ENCODE assay signal across 21 cellular contexts in the genomic region with DNA sequence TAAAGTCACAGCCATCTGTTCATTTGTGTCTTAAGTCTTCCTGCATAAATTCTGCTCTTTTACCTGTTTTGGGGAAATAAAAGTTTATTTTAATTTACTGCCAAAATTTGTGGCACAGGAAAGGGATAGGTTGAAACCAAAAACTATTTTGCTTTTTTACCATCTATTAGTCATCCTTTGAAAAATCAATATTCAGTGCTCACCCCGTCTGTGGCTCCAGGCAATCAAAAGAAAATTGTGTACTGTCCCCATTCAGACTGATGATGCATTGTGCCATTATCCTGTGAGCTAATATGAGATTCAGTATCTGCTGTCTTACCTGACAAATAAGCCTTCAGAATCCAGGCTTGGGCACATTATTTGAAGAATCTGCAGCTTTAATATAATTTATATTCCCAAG.
A peak's percentile ranks its signal among the peaks of the same experiment; 100 is the strongest.
DNase-seq lines count a peak whose midpoint lies in the region; ATAC-seq, FAIRE-seq and TF ChIP-seq lines count a peak whose summit lies in the region.
"Had no signal": no experiment of that assay in that cellular context is flagged by ENCODE, and none has a peak within 500 bp of the region (broad histone marks: within the 10 kb centered on the region; RNA-seq: fewer than 3 reads in every experiment).

No MANE protein-coding gene starts in this region.

- no peak overlapping the region for H3K4me2 ChIP-seq in HepG2 (ENCODE audit: low read depth, low read length)
- H3K4me2 ChIP-seq: GM23338 had no signal

- WGBS in HepG2 (ENCODE audit: low lambda C conversion rate), result 26% methylated on average over 1 of the region's 1 CpG
- WGBS in right lobe of liver (ENCODE audit: insufficient coverage, low coverage, low lambda C conversion rate, missing lambda C conversion rate), result 0% methylated on average over 1 of the region's 1 CpG

- H3K79me2 ChIP-seq in HepG2 (ENCODE audit: insufficient read depth, low read length), result peaks cover 2% of the 10 kb centered on the region

- peaks cover 7% of the 10 kb centered on the region for H3K36me3 Mint-ChIP-seq in activated T-cell treated with anti-CD3 and anti-CD28 coated beads, Interleukin-2, amount 50 U/mL, for 4 hours (ENCODE audit: insufficient read depth)

- no peak overlapping the region for H3K9ac ChIP-seq in HepG2 (ENCODE audit: insufficient read depth, low read depth, low read length)
- H3K9ac ChIP-seq: BLaER1 treated with 17β-estradiol and CSF1 and Interleukin-3, amounts not matched to agents 10 nM and 100 nM had no signal

- TF ChIP-seq CTCF in HepG2 (CRISPR knock-in tag; IDR thresholded peaks at IDR 0.05) (no peak), right lobe of liver (IDR thresholded peaks at IDR 0.05) (no peak)

- no peak overlapping the region for H3K4me3 Mint-ChIP-seq in activated T-cell treated with anti-CD3 and anti-CD28 coated beads, Interleukin-2, amount 50 U/mL, for 4 hours
- H3K4me3 Mint-ChIP-seq: B cell; CD8-positive, alpha-beta T cell; GM23338 had no signal

- in situ Hi-C loops in HepG2 (cut with HindIII; ENCODE audit: extremely low pct_ligation_motif_present, low pct_unique_long_range_greater_than_20kb), result no loop called here

- intact Hi-C loops in HepG2 (cut with micrococcal nuclease; ENCODE audit: unreplicated experiment), result no loop called here
- intact Hi-C loops in right lobe of liver (cut with DNase I), result no loop called here

- DNase-seq in HepG2 (ENCODE audit: low spot score) (no peak), right lobe of liver (no peak), NCI-H146 treated with DMSO at 0.1 percent for 48 hours (lab: John Stamatoyannopoulos, UW; ENCODE audit: unreplicated experiment) (peak; percentile 51), GM12891 (ENCODE audit: insufficient read length, low spot score) (no peak)
- no peak for DNase-seq in activated naive CD4-positive, alpha-beta T cell treated with Interleukin-2 at 50 U/mL for 16 hours
- no peak for DNase-seq in activated T-cell treated with anti-CD3 and anti-CD28 coated beads, Interleukin-2, amount 50 U/mL, for 4 hours
- DNase-seq: Calu3; CD8-positive, alpha-beta T cell; DMS 273 treated with DMSO at 0.1 percent for 48 hours; DMS53; DND-41; EL; HCEC 1CT; IMR-90 had no signal

- H3K9me3 Mint-ChIP-seq in activated T-cell treated with anti-CD3 and anti-CD28 coated beads, Interleukin-2, amount 50 U/mL, for 4 hours, result no peaks in the 10 kb centered on the region
- H3K9me3 Mint-ChIP-seq: CD8-positive, alpha-beta T cell; GM23338 had no signal

- POLR2A ChIA-PET in HepG2 (lab: Yijun Ruan, JAX), result no interaction called here

- TF ChIP-seq POLR2A in HepG2 (IDR thresholded peaks at IDR 0.05; ENCODE audit: insufficient read depth in 1 of 2, low read depth in 2 of 2, low read length in 2 of 2) (no peak), right lobe of liver (IDR thresholded peaks at IDR 0.05) (no peak), GM12891 (IDR thresholded peaks at IDR 0.05; ENCODE audit: low read depth, low read length) (no peak)

- FAIRE-seq in HepG2 (lab: Jason Lieb, UNC) (no peak), islet of Langerhans (lab: Jason Lieb, UNC) (peak; percentile 75), GM12891 (lab: Jason Lieb, UNC) (no peak)
- FAIRE-seq: GM12878, GM19239, H54 had no signal

- ATAC-seq in HepG2 (no peak), right lobe of liver (no peak)
- ATAC-seq in activated T-cell treated with anti-CD3 and anti-CD28 coated beads, Interleukin-2, amount 50 U/mL, for 4 hours, result no peak
- ATAC-seq: CD8-positive, alpha-beta T cell; GM12878; GM23338 had no signal

- H3K4me1 Mint-ChIP-seq in activated T-cell treated with anti-CD3 and anti-CD28 coated beads, Interleukin-2, amount 50 U/mL, for 4 hours (ENCODE audit: low read depth), result peaks cover 14% of the 10 kb centered on the region

- BruUV-seq in HepG2 (replicated peaks; lab: Mats Ljungman, UMichigan), result no TSS peak

- TF ChIP-seq EP300 in HepG2 (IDR thresholded peaks at IDR 0.05; ENCODE audit: low read depth in 2 of 2, low read length in 2 of 2) (no peak), HepG2 (CRISPR knock-in tag; IDR thresholded peaks at IDR 0.05; ENCODE audit: borderline replicate concordance) (no peak)

- H3K4me3 ChIP-seq in HepG2 (replicated peaks in 1 of 3; ENCODE audit: insufficient read depth in 1 of 3, low read depth in 2 of 3, low read length in 3 of 3) (no peak overlapping the region), right lobe of liver (no peak overlapping the region)
- H3K4me3 ChIP-seq: BLaER1 treated with 17β-estradiol and CSF1 and Interleukin-3, amounts not matched to agents 10 nM and 100 nM; GM12878; GM23338 had no signal

- TF ChIP-seq RAD21 in HepG2 (CRISPR knock-in tag; IDR thresholded peaks at IDR 0.05), result no peak

- no peaks in the 10 kb centered on the region for H3K9me3 ChIP-seq in HepG2 (ENCODE audit: low read length)
- H3K9me3 ChIP-seq in right lobe of liver, result no peaks in the 10 kb centered on the region
- H3K9me3 ChIP-seq: BLaER1 treated with 17β-estradiol and CSF1 and Interleukin-3, amounts not matched to agents 10 nM and 100 nM had no signal

- no peak overlapping the region for H3K27ac ChIP-seq in HepG2 (ENCODE audit: extremely low read length, insufficient read depth, low read length)
- no peak overlapping the region for H3K27ac ChIP-seq in right lobe of liver
- H3K27ac ChIP-seq: BLaER1 treated with 17β-estradiol and CSF1 and Interleukin-3, amounts not matched to agents 10 nM and 100 nM had no signal

- peaks cover 44% of the 10 kb centered on the region for H3K4me1 ChIP-seq in HepG2 (ENCODE audit: insufficient read depth, low read length)
- no peaks in the 10 kb centered on the region for H3K4me1 ChIP-seq in right lobe of liver

- CTCF ChIA-PET in HepG2 (lab: Yijun Ruan, JAX; ENCODE audit: low intra/inter-chr PET ratio, low total read pairs), result no interaction called here

- H3K27me3 Mint-ChIP-seq in activated T-cell treated with anti-CD3 and anti-CD28 coated beads, Interleukin-2, amount 50 U/mL, for 4 hours (ENCODE audit: low read depth), result no peaks in the 10 kb centered on the region
- H3K27me3 Mint-ChIP-seq: B cell had no signal

- H3K36me3 ChIP-seq in HepG2 (replicated peaks in 1 of 2; ENCODE audit: control insufficient read depth in 1 of 2, insufficient read depth in 2 of 2, low read length in 2 of 2) (no peaks in the 10 kb centered on the region), right lobe of liver (no peaks in the 10 kb centered on the region)
- H3K36me3 ChIP-seq: BLaER1 treated with 17β-estradiol and CSF1 and Interleukin-3, amounts not matched to agents 10 nM and 100 nM had no signal

- H2AFZ ChIP-seq in HepG2 (ENCODE audit: low read length), result no peak overlapping the region
- H2AFZ ChIP-seq: GM23338 had no signal

- no peaks in the 10 kb centered on the region; the same call in 1 of the 2 replicates for H4K20me1 ChIP-seq in HepG2 (ENCODE audit: insufficient read depth, low read length)
- H4K20me1 ChIP-seq: BLaER1 treated with 17β-estradiol and CSF1 and Interleukin-3, amounts not matched to agents 10 nM and 100 nM had no signal

- no peaks in the 10 kb centered on the region for H3K27me3 ChIP-seq in HepG2 (ENCODE audit: control insufficient read depth in 1 of 2, insufficient read depth in 2 of 2, low read length in 2 of 2)
- H3K27me3 ChIP-seq in right lobe of liver, result no peaks in the 10 kb centered on the region
- H3K27me3 ChIP-seq: BLaER1 treated with 17β-estradiol and CSF1 and Interleukin-3, amounts not matched to agents 10 nM and 100 nM had no signal

TF ChIP-seq in HepG2, 621 proteins besides CTCF, POLR2A, EP300 and RAD21 (continues in another document):
- TF ChIP-seq ZNF816 (CRISPR knock-in tag; IDR thresholded peaks at IDR 0.05; ENCODE audit: borderline replicate concordance) (no peak), ONECUT2 (CRISPR knock-in tag; IDR thresholded peaks at IDR 0.05) (peak; percentile 45; the same call in 1 of the 2 replicates), ZNF3 (CRISPR knock-in tag; IDR thresholded peaks at IDR 0.05) (peak; percentile 90), ZNF17 (CRISPR knock-in tag; IDR thresholded peaks at IDR 0.05) (no peak), SMAD9 (CRISPR knock-in tag; IDR thresholded peaks at IDR 0.05) (no peak)
- TF ChIP-seq, protein P1, sequence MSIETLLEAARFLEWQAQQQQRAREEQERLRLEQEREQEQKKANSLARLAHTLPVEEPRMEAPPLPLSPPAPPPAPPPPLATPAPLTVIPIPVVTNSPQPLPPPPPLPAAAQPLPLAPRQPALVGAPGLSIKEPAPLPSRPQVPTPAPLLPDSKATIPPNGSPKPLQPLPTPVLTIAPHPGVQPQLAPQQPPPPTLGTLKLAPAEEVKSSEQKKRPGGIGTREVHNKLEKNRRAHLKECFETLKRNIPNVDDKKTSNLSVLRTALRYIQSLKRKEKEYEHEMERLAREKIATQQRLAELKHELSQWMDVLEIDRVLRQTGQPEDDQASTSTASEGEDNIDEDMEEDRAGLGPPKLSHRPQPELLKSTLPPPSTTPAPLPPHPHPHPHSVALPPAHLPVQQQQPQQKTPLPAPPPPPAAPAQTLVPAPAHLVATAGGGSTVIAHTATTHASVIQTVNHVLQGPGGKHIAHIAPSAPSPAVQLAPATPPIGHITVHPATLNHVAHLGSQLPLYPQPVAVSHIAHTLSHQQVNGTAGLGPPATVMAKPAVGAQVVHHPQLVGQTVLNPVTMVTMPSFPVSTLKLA (IDR thresholded peaks at IDR 0.05), result no peak

TF ChIP-seq in GM12891, 5 proteins besides CTCF, POLR2A, EP300 and RAD21:
- TF ChIP-seq TAF1 (IDR thresholded peaks at IDR 0.05; ENCODE audit: low read depth, low read length) (no peak), SPI1 (IDR thresholded peaks at IDR 0.05; ENCODE audit: low read depth, low read length) (no peak)
